Comparison of ENCODE assay signal across 8 cellular contexts in genomic region chr11:47269829-47270305, GRCh38. TPM values are rescaled to one million over a fixed set of nuclear protein-coding genes. Genes with fewer than 3 reads are reported as not detected.
DNase-seq lines count a peak whose midpoint lies in the region; ATAC-seq and TF ChIP-seq lines count a peak whose summit lies in the region.

MADD (plus strand) TSS chr11:47270133.

- in situ Hi-C loops in Caki2 (cut with HindIII; ENCODE audit: low pct_unique_long_range_greater_than_20kb, low sequenced_read_pairs): no loop called here

- WGBS in esophagus, 2 donors: 1% methylated on average over 57 of the region's 57 CpGs

- peaks cover 38% of the 10 kb centered on the region for H3K79me2 ChIP-seq in OCI-LY3 (ENCODE audit: low read length)

- TF ChIP-seq CTCF in OCI-LY3 (IDR thresholded peaks at IDR 0.05; ENCODE audit: low read depth, low read length): no peak

- peak; percentile 64 for ATAC-seq in GM21367 (IDR thresholded peaks at IDR 0.05; ENCODE audit: unreplicated experiment)

- peak within 1 kb of the TSS; percentile 99 for H3K4me2 ChIP-seq in OCI-LY3 (ENCODE audit: low read length)

- H3K9me3 ChIP-seq in OCI-LY3 (ENCODE audit: insufficient read depth, low read length) (no peaks in the 10 kb centered on the region), esophagus (ENCODE audit: control insufficient read depth in 2 of 2, insufficient read depth in 1 of 2, low read depth in 1 of 2, low read length in 1 of 2) (no peaks in the 10 kb centered on the region)

- H3K4me1 ChIP-seq in OCI-LY3 (ENCODE audit: low read length) (peaks cover 24% of the 10 kb centered on the region), esophagus (ENCODE audit: control insufficient read depth in 2 of 2, insufficient read depth in 2 of 2, low read length in 1 of 2) (peaks cover 0 to 10% of the 10 kb centered on the region in 2 donors)

- peak within 1 kb of the TSS; percentile 98 for H2AFZ ChIP-seq in OCI-LY3 (ENCODE audit: low read depth, low read length)

- H3K27ac ChIP-seq in OCI-LY3 (ENCODE audit: low read length) (peak within 1 kb of the TSS; percentile 83), esophagus (ENCODE audit: low read depth in 2 of 2, low read length in 1 of 2) (peak within 1 kb of the TSS; percentile 90 to 93)

- H4K20me1 ChIP-seq in OCI-LY3 (ENCODE audit: insufficient read depth, low read length): peaks cover 24% of the 10 kb centered on the region

- no peaks in the 10 kb centered on the region for H3K27me3 ChIP-seq in OCI-LY3 (ENCODE audit: low read depth, low read length)
- no peaks in the 10 kb centered on the region for H3K27me3 ChIP-seq in esophagus (ENCODE audit: control insufficient read depth in 1 of 2, insufficient read depth in 2 of 2, low read length in 2 of 2)

- peaks cover 8% of the 10 kb centered on the region for H3K36me3 ChIP-seq in OCI-LY3 (replicated peaks; ENCODE audit: low read depth, low read length)
- peaks cover 2 to 7% of the 10 kb centered on the region in 2 donors for H3K36me3 ChIP-seq in esophagus (ENCODE audit: control insufficient read depth in 2 of 2, insufficient read depth in 2 of 2, low read length in 1 of 2)

- H3K9ac ChIP-seq in OCI-LY3 (ENCODE audit: low read length): peak within 1 kb of the TSS; percentile 84

- DNase-seq in Caki2 (ENCODE audit: low read depth) (peak; percentile 55), HUDEP-2 (lab: John Stamatoyannopoulos, UW; ENCODE audit: unreplicated experiment in 76 of 76) (peak in 69 of 76 experiments; percentile 22 to 84 (median 68)), myocyte (ENCODE audit: low read depth) (peak; percentile 89)
- DNase-seq in activated T-cell treated with anti-CD3 and anti-CD28 coated beads, Interleukin-2, amount 50 U/mL, for 1 hour: peak; percentile 94
- DNase-seq in stimulated activated CD8-positive, alpha-beta memory T cell treated with anti-CD3 and anti-CD28 coated beads, Interleukin-7, amount 100 ng/mL, for 48 hours (ENCODE audit: extremely low read depth in 1 of 2, low read depth in 1 of 2): peak; percentile 75 to 84

- peak within 1 kb of the TSS; percentile 91 for H3K4me3 ChIP-seq in OCI-LY3 (ENCODE audit: low read length)
- peak within 1 kb of the TSS; percentile 80 to 82 for H3K4me3 ChIP-seq in esophagus (ENCODE audit: low read depth in 1 of 2, low read length in 2 of 2)

RNA-seq across cellular contexts. Expression of gene MADD, which starts in this region (rescaled TPM):
- total RNA-seq in Caki2 (2014; rRNA removed; shearing (Covaris generic); ENCODE audit: low replicate concordance): 3.1 and 9.7 TPM in 2 replicates
- polyA plus RNA-seq in esophagus: 10 to 100 TPM in 1 of 2 donors, 1 to 10 TPM in 1; 8.2 to 11.0 TPM
- total RNA-seq in myocyte: 41.0 and 54.4 TPM in 2 replicates
- 28.5 TPM for polyA plus RNA-seq in myocyte (2012)

Comparison
In these comparisons a context has a peak if more than half of its experiments do, and no peak if none do; other contexts are left out.
1. Peak in every context shown above with its lines: DNase-seq, ATAC-seq, H3K4me3 ChIP-seq and H3K27ac ChIP-seq.